Comparison of ENCODE assay signal across 1 cellular context in the genomic region with DNA sequence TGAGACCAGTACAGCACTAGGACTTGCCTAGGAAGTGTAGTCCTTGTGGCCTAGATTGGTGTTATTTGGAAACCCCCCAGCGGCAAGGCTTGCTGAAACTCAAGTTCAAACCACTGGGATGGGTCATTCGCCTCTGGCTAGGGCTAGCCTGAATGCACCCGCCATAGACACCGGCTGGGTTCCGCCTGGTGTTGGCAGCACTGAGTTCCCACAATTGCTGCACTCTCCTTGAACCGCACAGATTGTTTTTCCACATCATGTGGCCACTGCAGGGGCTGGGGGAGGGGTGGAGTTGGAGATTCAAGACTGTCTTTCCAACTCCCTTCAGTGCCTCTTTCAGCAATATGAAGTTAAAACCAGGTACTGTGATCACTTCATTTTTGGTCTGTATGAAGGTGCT.
TF ChIP-seq lines count a peak whose summit lies in the region.

No MANE protein-coding gene starts in this region.

TF ChIP-seq in GM12878, 131 proteins besides CTCF, POLR2A, EP300 and RAD21 (continued from another document):
- TF ChIP-seq, protein P1, sequence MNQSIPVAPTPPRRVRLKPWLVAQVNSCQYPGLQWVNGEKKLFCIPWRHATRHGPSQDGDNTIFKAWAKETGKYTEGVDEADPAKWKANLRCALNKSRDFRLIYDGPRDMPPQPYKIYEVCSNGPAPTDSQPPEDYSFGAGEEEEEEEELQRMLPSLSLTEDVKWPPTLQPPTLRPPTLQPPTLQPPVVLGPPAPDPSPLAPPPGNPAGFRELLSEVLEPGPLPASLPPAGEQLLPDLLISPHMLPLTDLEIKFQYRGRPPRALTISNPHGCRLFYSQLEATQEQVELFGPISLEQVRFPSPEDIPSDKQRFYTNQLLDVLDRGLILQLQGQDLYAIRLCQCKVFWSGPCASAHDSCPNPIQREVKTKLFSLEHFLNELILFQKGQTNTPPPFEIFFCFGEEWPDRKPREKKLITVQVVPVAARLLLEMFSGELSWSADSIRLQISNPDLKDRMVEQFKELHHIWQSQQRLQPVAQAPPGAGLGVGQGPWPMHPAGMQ (IDR thresholded peaks at IDR 0.05; ENCODE audit: borderline replicate concordance): no peak
- no peak for TF ChIP-seq STAT3 (IDR thresholded peaks at IDR 0.05; ENCODE audit: low read depth, low read length)
- TF ChIP-seq, protein P2, sequence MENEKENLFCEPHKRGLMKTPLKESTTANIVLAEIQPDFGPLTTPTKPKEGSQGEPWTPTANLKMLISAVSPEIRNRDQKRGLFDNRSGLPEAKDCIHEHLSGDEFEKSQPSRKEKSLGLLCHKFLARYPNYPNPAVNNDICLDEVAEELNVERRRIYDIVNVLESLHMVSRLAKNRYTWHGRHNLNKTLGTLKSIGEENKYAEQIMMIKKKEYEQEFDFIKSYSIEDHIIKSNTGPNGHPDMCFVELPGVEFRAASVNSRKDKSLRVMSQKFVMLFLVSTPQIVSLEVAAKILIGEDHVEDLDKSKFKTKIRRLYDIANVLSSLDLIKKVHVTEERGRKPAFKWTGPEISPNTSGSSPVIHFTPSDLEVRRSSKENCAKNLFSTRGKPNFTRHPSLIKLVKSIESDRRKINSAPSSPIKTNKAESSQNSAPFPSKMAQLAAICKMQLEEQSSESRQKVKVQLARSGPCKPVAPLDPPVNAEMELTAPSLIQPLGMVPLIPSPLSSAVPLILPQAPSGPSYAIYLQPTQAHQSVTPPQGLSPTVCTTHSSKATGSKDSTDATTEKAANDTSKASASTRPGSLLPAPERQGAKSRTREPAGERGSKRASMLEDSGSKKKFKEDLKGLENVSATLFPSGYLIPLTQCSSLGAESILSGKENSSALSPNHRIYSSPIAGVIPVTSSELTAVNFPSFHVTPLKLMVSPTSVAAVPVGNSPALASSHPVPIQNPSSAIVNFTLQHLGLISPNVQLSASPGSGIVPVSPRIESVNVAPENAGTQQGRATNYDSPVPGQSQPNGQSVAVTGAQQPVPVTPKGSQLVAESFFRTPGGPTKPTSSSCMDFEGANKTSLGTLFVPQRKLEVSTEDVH (IDR thresholded peaks at IDR 0.05; ENCODE audit: low read depth, partially characterized antibody): no peak
- no peak for TF ChIP-seq BRCA1 (IDR thresholded peaks at IDR 0.05; ENCODE audit: low read depth, low read length)
- no peak for TF ChIP-seq NFXL1 (IDR thresholded peaks at IDR 0.05; ENCODE audit: borderline replicate concordance)
- TF ChIP-seq ZSCAN29 (IDR thresholded peaks at IDR 0.05): no peak
TF ChIP-seq in GM12878: peak in this region for 0.
